In genomic region chr12:120368789-120369475, GRCh38 we compare ENCODE assay signal across 10 cellular contexts. TPM values are rescaled to one million over a fixed set of nuclear protein-coding genes. Genes with fewer than 3 reads are reported as not detected.
DNase-seq lines count a peak whose midpoint lies in the region; ATAC-seq, FAIRE-seq and TF ChIP-seq lines count a peak whose summit lies in the region.
"Had no signal": no experiment of that assay in that cellular context is flagged by ENCODE, and none has a peak within 500 bp of the region (broad histone marks: within the 10 kb centered on the region; RNA-seq: fewer than 3 reads in every experiment).

MSI1 (minus strand) TSS chr12:120369164; CDS start chr12:120369091, 73 bp downstream.

- DNase-seq in activated CD4-positive, alpha-beta T cell treated with anti-CD3 and anti-CD28 coated beads for 36 hours = peak; percentile 29
- DNase-seq in activated CD4-positive, alpha-beta T cell treated with anti-CD3 and anti-CD28 coated beads for 48 hours = no peak
- DNase-seq in astrocyte (ENCODE audit: low read depth) (no peak), HepG2 (ENCODE audit: low spot score) (no peak), tibial artery (no peak), HCEC 1CT (no peak)
- no peak for DNase-seq in stimulated activated CD4-positive, alpha-beta T cell treated with anti-CD3 and anti-CD28 coated beads, Interleukin-12 subunit alpha, Interleukin-12 subunit beta, amount 100 ng/mL, for 4 hours
- DNase-seq: amniotic stem cell, DND-41 had no signal

- TF ChIP-seq RAD21 in HepG2 (CRISPR knock-in tag; IDR thresholded peaks at IDR 0.05) = no peak

- H3K27me3 ChIP-seq in astrocyte (ENCODE audit: insufficient read depth, low read length) = peaks cover 43% of the 10 kb centered on the region
- peaks cover 9 to 44% of the 10 kb centered on the region in 2 experiments; a peak in 4 of 5 replicates for H3K27me3 ChIP-seq in HepG2 (ENCODE audit: control insufficient read depth in 1 of 2, insufficient read depth in 2 of 2, low read length in 2 of 2)
- peaks cover 3 to 69% of the 10 kb centered on the region in 2 donors for H3K27me3 ChIP-seq in tibial artery

- peaks cover 16% of the 10 kb centered on the region for H3K4me1 Mint-ChIP-seq in activated CD4-positive, alpha-beta T cell treated with anti-CD3 and anti-CD28 coated beads for 36 hours
- peaks cover 13% of the 10 kb centered on the region for H3K4me1 Mint-ChIP-seq in astrocyte (ENCODE audit: low read depth, unreplicated experiment)

- H4K20me1 ChIP-seq in astrocyte (ENCODE audit: insufficient read depth, low read length) (peaks cover 16% of the 10 kb centered on the region), HepG2 (ENCODE audit: insufficient read depth, low read length) (no peaks in the 10 kb centered on the region)

- BruUV-seq in HepG2 (replicated peaks; lab: Mats Ljungman, UMichigan) = no TSS peak

- TF ChIP-seq EP300 in HepG2 (IDR thresholded peaks at IDR 0.05; ENCODE audit: low read depth in 2 of 2, low read length in 2 of 2) = no peak
- TF ChIP-seq EP300 in HepG2 (CRISPR knock-in tag; IDR thresholded peaks at IDR 0.05; ENCODE audit: borderline replicate concordance) = no peak

- in situ Hi-C loops in HepG2 (cut with HindIII; ENCODE audit: extremely low pct_ligation_motif_present, low pct_unique_long_range_greater_than_20kb) = no loop called here

- H2AFZ ChIP-seq in astrocyte (ENCODE audit: low read depth, low read length) (no peak within 1 kb of the TSS), HepG2 (ENCODE audit: low read length) (no peak within 1 kb of the TSS)

- H3K27ac Mint-ChIP-seq in activated CD4-positive, alpha-beta T cell treated with anti-CD3 and anti-CD28 coated beads for 36 hours = no peak within 1 kb of the TSS
- peak within 1 kb of the TSS; percentile 18 for H3K27ac Mint-ChIP-seq in astrocyte (ENCODE audit: unreplicated experiment)

- peak within 1 kb of the TSS; percentile 59 for H3K4me3 Mint-ChIP-seq in activated CD4-positive, alpha-beta T cell treated with anti-CD3 and anti-CD28 coated beads for 36 hours
- H3K4me3 Mint-ChIP-seq in astrocyte (ENCODE audit: unreplicated experiment) = peak within 1 kb of the TSS; percentile 86

- H3K4me2 ChIP-seq in astrocyte (ENCODE audit: low read length) = peak within 1 kb of the TSS; percentile 83
- H3K4me2 ChIP-seq in HepG2 (ENCODE audit: low read depth, low read length) = peak within 1 kb of the TSS; percentile 53

- H3K9me3 ChIP-seq in astrocyte (ENCODE audit: insufficient read depth, low read depth, low read length) (no peaks in the 10 kb centered on the region), HepG2 (ENCODE audit: low read length) (no peaks in the 10 kb centered on the region), tibial artery (no peaks in the 10 kb centered on the region)

- H3K4me1 ChIP-seq in astrocyte (ENCODE audit: insufficient read depth, low read length) (peaks cover 13% of the 10 kb centered on the region), HepG2 (ENCODE audit: insufficient read depth, low read length) (peaks cover 44% of the 10 kb centered on the region), tibial artery (peaks cover 0 to 23% (median 18%) of the 10 kb centered on the region in 4 donors)

- H3K9ac ChIP-seq in astrocyte (ENCODE audit: low read length) (peak within 1 kb of the TSS; percentile 52), HepG2 (ENCODE audit: insufficient read depth, low read depth, low read length) (no peak within 1 kb of the TSS)

- CTCF ChIA-PET in activated CD4-positive, alpha-beta T cell treated with anti-CD3 and anti-CD28 coated beads for 36 hours (lab: Charles Lee) = no interaction called here
- CTCF ChIA-PET in HepG2 (lab: Yijun Ruan, JAX; ENCODE audit: low intra/inter-chr PET ratio, low total read pairs) = no interaction called here

- TF ChIP-seq CTCF in astrocyte (IDR thresholded peaks at IDR 0.05; ENCODE audit: insufficient read depth, low read depth, low read length) = no peak
- no peak for TF ChIP-seq CTCF in HepG2 (CRISPR knock-in tag; IDR thresholded peaks at IDR 0.05)
- no peak for TF ChIP-seq CTCF in tibial artery (IDR thresholded peaks at IDR 0.05)

- ATAC-seq in activated CD4-positive, alpha-beta T cell treated with anti-CD3 and anti-CD28 coated beads for 36 hours = peak; percentile 33
- ATAC-seq in HepG2 (no peak; the same call in 1 of the 3 replicates), HG03159 (IDR thresholded peaks at IDR 0.05; ENCODE audit: unreplicated experiment) (no peak)

- no peaks in the 10 kb centered on the region for H3K9me3 Mint-ChIP-seq in activated CD4-positive, alpha-beta T cell treated with anti-CD3 and anti-CD28 coated beads for 36 hours (ENCODE audit: low read depth)
- no peaks in the 10 kb centered on the region for H3K9me3 Mint-ChIP-seq in astrocyte (ENCODE audit: unreplicated experiment)

- H3K36me3 Mint-ChIP-seq in activated CD4-positive, alpha-beta T cell treated with anti-CD3 and anti-CD28 coated beads for 36 hours (ENCODE audit: low read depth) = no peaks in the 10 kb centered on the region
- H3K36me3 Mint-ChIP-seq in astrocyte (ENCODE audit: low read depth, unreplicated experiment) = peaks cover 11% of the 10 kb centered on the region

- POLR2A ChIA-PET in activated CD4-positive, alpha-beta T cell treated with anti-CD3 and anti-CD28 coated beads for 36 hours (lab: Charles Lee) = no interaction called here
- POLR2A ChIA-PET in HepG2 (lab: Yijun Ruan, JAX) = no interaction called here

- H3K4me3 ChIP-seq in astrocyte (ENCODE audit: insufficient read depth, low read depth, low read length) (peak within 1 kb of the TSS; percentile 46), HepG2 (replicated peaks in 1 of 3; ENCODE audit: insufficient read depth in 1 of 3, low read depth in 2 of 3, low read length in 3 of 3) (peak within 1 kb of the TSS; percentile 40 to 59 (median 43); a peak in 4 of 6 replicates), tibial artery (peak within 1 kb of the TSS; percentile 34 to 48)

- TF ChIP-seq POLR2A in HepG2 (IDR thresholded peaks at IDR 0.05; ENCODE audit: insufficient read depth in 1 of 2, low read depth in 2 of 2, low read length in 2 of 2) = no peak

- no peaks in the 10 kb centered on the region for H3K36me3 ChIP-seq in astrocyte (ENCODE audit: insufficient read depth, low read length)
- no peaks in the 10 kb centered on the region for H3K36me3 ChIP-seq in HepG2 (replicated peaks in 1 of 2; ENCODE audit: control insufficient read depth in 1 of 2, insufficient read depth in 2 of 2, low read length in 2 of 2)
- H3K36me3 ChIP-seq in tibial artery = no peaks in the 10 kb centered on the region

- intact Hi-C loops in activated CD4-positive, alpha-beta T cell treated with anti-CD3 and anti-CD28 coated beads for 36 hours (cut with DNase I, micrococcal nuclease) = no loop called here
- intact Hi-C loops in HepG2 (cut with micrococcal nuclease; ENCODE audit: unreplicated experiment) (loop anchor here (5.0 kb wide), 1 partner anchor 42 kb away; the partner anchor contains the start of gene PLA2G1B), tibial artery (cut with DNase I; ENCODE audit: low total_unique reads) (no loop called here)

- no peak for FAIRE-seq in astrocyte (lab: Jason Lieb, UNC)
- no peak for FAIRE-seq in HepG2 (lab: Jason Lieb, UNC)

- H3K27ac ChIP-seq in astrocyte (ENCODE audit: low read depth, low read length) = no peak within 1 kb of the TSS
- no peak within 1 kb of the TSS for H3K27ac ChIP-seq in HepG2 (ENCODE audit: extremely low read length, insufficient read depth, low read length)
- H3K27ac ChIP-seq in tibial artery = no peak within 1 kb of the TSS

- 4% methylated on average over 14 of the region's 108 CpGs for WGBS in HepG2 (ENCODE audit: low lambda C conversion rate)

- peaks cover 6% of the 10 kb centered on the region for H3K79me2 ChIP-seq in astrocyte (ENCODE audit: insufficient read depth, low read length)
- H3K79me2 ChIP-seq in HepG2 (ENCODE audit: insufficient read depth, low read length) = no peaks in the 10 kb centered on the region

- peaks cover 63% of the 10 kb centered on the region for H3K27me3 Mint-ChIP-seq in activated CD4-positive, alpha-beta T cell treated with anti-CD3 and anti-CD28 coated beads for 36 hours
- H3K27me3 Mint-ChIP-seq in astrocyte (ENCODE audit: low read depth, unreplicated experiment) = peaks cover 36% of the 10 kb centered on the region

RNA-seq across cellular contexts. Expression of gene MSI1, which starts in this region (rescaled TPM):
- total RNA-seq in activated CD4-positive, alpha-beta T cell treated with anti-CD3 and anti-CD28 coated beads for 36 hours = 1 to 10 TPM in 1 of 2 experiments, under 1 TPM in 1; 0.96 to 1.3 TPM
- 16.0 and 16.4 TPM in 2 replicates for total RNA-seq in astrocyte
- total RNA-seq in HepG2 (2016; rRNA removed; fragmentation: Illumina TruSeq; extraction: Trizol) = 0.46 and 0.80 TPM in 2 replicates
- total RNA-seq in HepG2 (2016; cell fraction: cytosol; rRNA removed; fragmentation: Illumina TruSeq; extraction: Trizol; ENCODE audit: low read depth) = 0.44 and 0.61 TPM in 2 replicates
- total RNA-seq in HepG2 (2016; cell fraction: insoluble cytoplasmic fraction; rRNA removed; fragmentation: Illumina TruSeq; extraction: Trizol) = 0.37 and 0.48 TPM in 2 replicates
- total RNA-seq in HepG2 (2016; cell fraction: membrane; rRNA removed; fragmentation: Illumina TruSeq; extraction: Trizol) = 1.1 TPM in 2 replicates
- total RNA-seq in HepG2 (2016; cell fraction: nucleus; rRNA removed; fragmentation: Illumina TruSeq; extraction: Trizol) = 0.56 and 0.75 TPM in 2 replicates
- 0.08 and 0.09 TPM in 2 replicates for polyA plus RNA-seq in HepG2 (2011; rRNA removed)
- polyA plus RNA-seq in HepG2 (2011; cell fraction: cytosol; rRNA removed) = 0.09 TPM in 1 of 2 replicates, not detected in the other
- polyA plus RNA-seq in HepG2 (2011; cell fraction: nucleus; rRNA removed) = 0.27 and 0.28 TPM in 2 replicates
- 0.05 TPM in 1 of 2 replicates, not detected in the other for polyA plus RNA-seq in HepG2 (2012)
- polyA plus RNA-seq in HepG2 (2016; cell fraction: cytosol; fragmentation: Illumina TruSeq; extraction: Trizol; ENCODE audit: low read depth) = 0.61 and 0.75 TPM in 2 replicates
- 0.61 and 1.6 TPM in 2 replicates for polyA plus RNA-seq in HepG2 (2016; cell fraction: insoluble cytoplasmic fraction; fragmentation: Illumina TruSeq; extraction: Trizol; ENCODE audit: low read depth)
- 0.93 and 1.2 TPM in 2 replicates for polyA plus RNA-seq in HepG2 (2016; cell fraction: membrane; fragmentation: Illumina TruSeq; extraction: Trizol; ENCODE audit: low read depth)
- polyA plus RNA-seq in HepG2 (2016; cell fraction: nucleus; fragmentation: Illumina TruSeq; extraction: Trizol; ENCODE audit: insufficient read depth, low read depth) = 1.5 and 3.3 TPM in 2 replicates
- 0.18 TPM in 1 of 2 replicates, not detected in the other for polyA minus RNA-seq in HepG2 (2011; rRNA and poly(A)+ RNA removed; ENCODE audit: low replicate concordance)
- polyA minus RNA-seq in HepG2 (2011; cell fraction: cytosol; rRNA and poly(A)+ RNA removed) = not detected in 2 replicates
- polyA minus RNA-seq in HepG2 (2011; cell fraction: nucleus; rRNA and poly(A)+ RNA removed) = not detected in 2 replicates
